Comparison of ENCODE assay signal across 22 cellular contexts in the genomic region with DNA sequence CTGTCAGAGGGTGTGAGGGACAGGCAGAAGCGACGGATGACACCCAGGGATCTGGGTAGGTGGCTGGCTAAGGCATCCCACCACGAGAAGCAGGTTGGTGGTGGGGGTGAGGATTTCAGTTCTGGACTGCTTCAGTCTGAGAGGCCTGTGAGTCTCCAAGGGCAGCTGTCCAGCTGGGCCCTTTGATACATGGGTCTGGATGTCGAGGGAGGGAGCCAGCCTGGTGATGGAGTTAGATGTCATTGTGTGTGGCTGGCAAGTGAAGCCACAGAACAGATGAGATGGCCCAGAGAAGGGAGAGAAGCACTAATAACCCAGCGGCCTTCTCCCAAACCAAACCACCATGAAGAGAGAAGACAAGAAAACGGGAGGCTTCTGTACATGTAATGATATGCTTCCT. TPM values are rescaled to one million over a fixed set of nuclear protein-coding genes. Genes with fewer than 3 reads are reported as not detected.
DNase-seq lines count a peak whose midpoint lies in the region; TF ChIP-seq lines count a peak whose summit lies in the region.
"Had no signal": no experiment of that assay in that cellular context is flagged by ENCODE, and none has a peak within 500 bp of the region (broad histone marks: within the 10 kb centered on the region; RNA-seq: fewer than 3 reads in every experiment).

No MANE protein-coding gene starts in this region.

- DNase-seq in GM23248, result peak; percentile 9
- peak; percentile 24 for DNase-seq in astrocyte of the hippocampus (ENCODE audit: low read depth, low spot score)
- peak; percentile 35 to 96 (median 70) for DNase-seq in posterior cingulate gyrus
- DNase-seq in vagina (ENCODE audit: extremely low spot score in 2 of 2), result no peak
- DNase-seq in SHP77 treated with DMSO at 0.1 percent for 48 hours (lab: John Stamatoyannopoulos, UW), result no peak
- DNase-seq in colonic mucosa, result no peak
- no peak for DNase-seq in activated naive CD8-positive, alpha-beta T cell treated with anti-CD3 and anti-CD28 coated beads for 36 hours
- DNase-seq: activated B cell treated with CpG ODN at 0.5 μM for 24 hours; activated CD4-positive, alpha-beta T cell treated with anti-CD3 and anti-CD28 coated beads, Interleukin-2, amount 50 U/mL, for 4 hours; DND-41; lower lobe of right lung; NCI-H446; NCI-H774; small intestine; stomach; T-cell; trophoblast cell had no signal

- H3K27me3 Mint-ChIP-seq in activated naive CD8-positive, alpha-beta T cell treated with anti-CD3 and anti-CD28 coated beads for 36 hours, result no peaks in the 10 kb centered on the region
- H3K27me3 Mint-ChIP-seq: activated B cell treated with CpG ODN at 0.5 μM for 24 hours; activated naive CD4-positive, alpha-beta T cell treated with anti-CD3 and anti-CD28 coated beads, Interleukin-2, amount 50 U/mL, for 24 hours; T-cell had no signal

- peaks cover 15% of the 10 kb centered on the region for H3K4me1 ChIP-seq in GM23248 (ENCODE audit: insufficient read depth)
- no peaks in the 10 kb centered on the region for H3K4me1 ChIP-seq in vagina
- no peaks in the 10 kb centered on the region for H3K4me1 ChIP-seq in colonic mucosa
- H3K4me1 ChIP-seq: lower lobe of right lung, stomach had no signal

- TF ChIP-seq POLR2A in vagina (IDR thresholded peaks at IDR 0.05), result no peak

- no peaks in the 10 kb centered on the region for H3K27me3 ChIP-seq in GM23248 (replicated peaks; ENCODE audit: insufficient read depth)
- no peaks in the 10 kb centered on the region for H3K27me3 ChIP-seq in layer of hippocampus (ENCODE audit: control insufficient read depth, insufficient read depth, low read length)
- no peaks in the 10 kb centered on the region for H3K27me3 ChIP-seq in vagina
- no peaks in the 10 kb centered on the region for H3K27me3 ChIP-seq in colonic mucosa
- H3K27me3 ChIP-seq: neutrophil, SJCRH30, stomach had no signal

- H3K27ac Mint-ChIP-seq in activated naive CD8-positive, alpha-beta T cell treated with anti-CD3 and anti-CD28 coated beads for 36 hours, result no peak overlapping the region
- H3K27ac Mint-ChIP-seq: activated B cell treated with CpG ODN at 0.5 μM for 24 hours; activated naive CD4-positive, alpha-beta T cell treated with anti-CD3 and anti-CD28 coated beads, Interleukin-2, amount 50 U/mL, for 24 hours; T-cell had no signal

- H4K20me1 ChIP-seq in GM23248 (ENCODE audit: insufficient read depth), result peaks cover 15% of the 10 kb centered on the region; the same call in 1 of the 2 replicates

- H3K9me2 ChIP-seq in GM23248 (ENCODE audit: insufficient read depth), result no peaks in the 10 kb centered on the region

- H3K9me3 ChIP-seq in GM23248 (ENCODE audit: low read depth) (no peaks in the 10 kb centered on the region), vagina (no peaks in the 10 kb centered on the region), colonic mucosa (no peaks in the 10 kb centered on the region)
- H3K9me3 ChIP-seq: lower lobe of right lung, neutrophil, SJCRH30, stomach had no signal

- H3K36me3 ChIP-seq in GM23248 (ENCODE audit: low read depth) (no peaks in the 10 kb centered on the region), vagina (peaks cover 0 to 4% of the 10 kb centered on the region in 2 donors), colonic mucosa (no peaks in the 10 kb centered on the region)

- H3K9me3 Mint-ChIP-seq in activated naive CD8-positive, alpha-beta T cell treated with anti-CD3 and anti-CD28 coated beads for 36 hours, result no peaks in the 10 kb centered on the region
- H3K9me3 Mint-ChIP-seq: activated B cell treated with CpG ODN at 0.5 μM for 24 hours; activated naive CD4-positive, alpha-beta T cell treated with anti-CD3 and anti-CD28 coated beads, Interleukin-2, amount 50 U/mL, for 24 hours; T-cell had no signal

- intact Hi-C loops in posterior cingulate gyrus (cut with DNase I), result no loop called here
- intact Hi-C loops in vagina (cut with DNase I), result no loop called here
- intact Hi-C loops in colonic mucosa (cut with DNase I), result no loop called here

- H3K4me3 ChIP-seq in GM23248, result no peak overlapping the region
- H3K4me3 ChIP-seq in vagina, result no peak overlapping the region
- no peak overlapping the region for H3K4me3 ChIP-seq in colonic mucosa
- H3K4me3 ChIP-seq: lower lobe of right lung, SJCRH30, stomach had no signal

- H3K4me2 ChIP-seq in GM23248 (ENCODE audit: unreplicated experiment), result no peak overlapping the region
- H3K4me2 ChIP-seq: KMS-11 had no signal

- H3K79me2 ChIP-seq in GM23248 (ENCODE audit: insufficient read depth), result peaks cover 85% of the 10 kb centered on the region

- 72 to 77% methylated on average over 6 of the region's 6 CpGs for WGBS in GM23248 (ENCODE audit: low coverage in 1 of 2, low lambda C conversion rate in 2 of 2, missing lambda C conversion rate in 2 of 2), 2 experiments

- no peak overlapping the region for H3K9ac ChIP-seq in GM23248
- H3K9ac ChIP-seq in colonic mucosa (ENCODE audit: low read depth in 2 of 2, low read length in 2 of 2), result no peak overlapping the region
- H3K9ac ChIP-seq: KMS-11 had no signal

- 0 out of 2 replicates have a peak overlapping the region, but pooled peaks have one; percentile 13 for H3K27ac ChIP-seq in GM23248
- peak overlapping the region; percentile 24 for H3K27ac ChIP-seq in layer of hippocampus (ENCODE audit: low read depth, low read length)
- no peak overlapping the region for H3K27ac ChIP-seq in vagina
- no peak overlapping the region for H3K27ac ChIP-seq in colonic mucosa
- H3K27ac ChIP-seq: KMS-11, lower lobe of right lung, neutrophil, SJCRH30, stomach had no signal

- H3F3A ChIP-seq in GM23248 (ENCODE audit: insufficient read depth), result peaks cover 12% of the 10 kb centered on the region

- no peak overlapping the region for H3K4me3 Mint-ChIP-seq in activated naive CD8-positive, alpha-beta T cell treated with anti-CD3 and anti-CD28 coated beads for 36 hours
- H3K4me3 Mint-ChIP-seq: activated B cell treated with CpG ODN at 0.5 μM for 24 hours; activated naive CD4-positive, alpha-beta T cell treated with anti-CD3 and anti-CD28 coated beads, Interleukin-2, amount 50 U/mL, for 24 hours; T-cell had no signal

- TF ChIP-seq CTCF in vagina (IDR thresholded peaks at IDR 0.05) (no peak), colonic mucosa (IDR thresholded peaks at IDR 0.05) (no peak)

- in situ Hi-C loops in GM23248 (cut with MboI), result no loop called here

- H3K36me3 Mint-ChIP-seq in activated naive CD8-positive, alpha-beta T cell treated with anti-CD3 and anti-CD28 coated beads for 36 hours, result peaks cover 12% of the 10 kb centered on the region

- H2AFZ ChIP-seq in GM23248, result no peak overlapping the region

- H3K4me1 Mint-ChIP-seq in activated naive CD8-positive, alpha-beta T cell treated with anti-CD3 and anti-CD28 coated beads for 36 hours, result peaks cover 29% of the 10 kb centered on the region

RNA-seq across cellular contexts. Expression of a gene that starts 11.1 kb away (rescaled TPM):
- 21.4 and 35.4 TPM in 2 replicates for total RNA-seq in GM23248 (2014; rRNA removed; shearing (Covaris generic))
- polyA plus RNA-seq in GM23248 (2016; fragmentation: Nextera tagmentation; extraction: Ambion mirVana), result 41.1 and 44.1 TPM in 2 replicates
- total RNA-seq in vagina, result 17.7 TPM
- total RNA-seq in colonic mucosa, result 10 to 100 TPM; 12.0 to 18.8 TPM
- 10 to 100 TPM; 31.3 to 32.9 TPM for total RNA-seq in activated naive CD8-positive, alpha-beta T cell treated with anti-CD3 and anti-CD28 coated beads for 36 hours

Comparison
In these comparisons a context has a peak if more than half of its experiments do, and no peak if none do; other contexts are left out.
1. DNase-seq: peak in GM23248 (single experiment), astrocyte of the hippocampus (single experiment) and posterior cingulate gyrus (10 of 10); none in vagina (0 of 2), SHP77 treated with DMSO at 0.1 percent for 48 hours (single experiment), colonic mucosa (single experiment) and activated naive CD8-positive, alpha-beta T cell treated with anti-CD3 and anti-CD28 coated beads for 36 hours (single experiment).
2. H3K27ac ChIP-seq: peak in GM23248 (single experiment) and layer of hippocampus (single experiment); none in vagina (single experiment) and colonic mucosa (single experiment).